In genomic region chr19:11738746-11739620, GRCh38 we compare ENCODE assay signal across 8 cellular contexts. TPM values are rescaled to one million over a fixed set of nuclear protein-coding genes. Genes with fewer than 3 reads are reported as not detected.
DNase-seq lines count a peak whose midpoint lies in the region; ATAC-seq and TF ChIP-seq lines count a peak whose summit lies in the region.

Gene ZNF823, minus strand, starts transcription at chr19:11738946. Its CDS starts 127 bp downstream, at chr19:11738819.

- in situ Hi-C loops in astrocyte of the cerebellum (cut with HindIII; ENCODE audit: low sequenced_read_pairs) = no loop called here

- intact Hi-C loops in vagina (cut with DNase I) = no loop called here

- H3K27ac ChIP-seq in vagina = peak within 1 kb of the TSS; percentile 91

- H3K4me1 ChIP-seq in vagina = peaks cover 34% of the 10 kb centered on the region

- TF ChIP-seq POLR2A in GM18505 (IDR thresholded peaks at IDR 0.05; ENCODE audit: borderline replicate concordance, extremely low read depth, insufficient read depth, insufficient read length) = peak; percentile 56
- TF ChIP-seq POLR2A in vagina (IDR thresholded peaks at IDR 0.05) = peak in 1 of 2 donors; percentile 76

- peak within 1 kb of the TSS; percentile 95 for H3K4me3 ChIP-seq in astrocyte of the cerebellum (ENCODE audit: low read depth, low read length)
- peak within 1 kb of the TSS; percentile 98 to 99 for H3K4me3 ChIP-seq in vagina

- no peaks in the 10 kb centered on the region for H3K9me3 ChIP-seq in vagina

- TF ChIP-seq CTCF in astrocyte of the cerebellum (IDR thresholded peaks at IDR 0.05; ENCODE audit: low read depth, low read length, missing control alignments) (no peak), vagina (IDR thresholded peaks at IDR 0.05) (peak in 1 of 3 experiments; percentile 17)

- H3K27me3 ChIP-seq in vagina = no peaks in the 10 kb centered on the region

- no peaks in the 10 kb centered on the region for H3K36me3 ChIP-seq in vagina

- DNase-seq in NCI-H187 (lab: John Stamatoyannopoulos, UW) (peak; percentile 87 to 94), T-helper 22 cell (ENCODE audit: low read depth) (peak; percentile 84), astrocyte of the cerebellum (ENCODE audit: low read depth) (peak; percentile 90), hepatic stellate cell (ENCODE audit: low spot score) (peak; percentile 93), putamen (ENCODE audit: low spot score) (peak; percentile 99), vagina (ENCODE audit: extremely low spot score in 2 of 2) (peak; percentile 99)

- ATAC-seq in GM18505 (IDR thresholded peaks at IDR 0.05; ENCODE audit: unreplicated experiment) = peak; percentile 94
- peak; percentile 89 for ATAC-seq in HG02943 (IDR thresholded peaks at IDR 0.05; ENCODE audit: low read depth, unreplicated experiment)

RNA-seq across cellular contexts. Expression of gene ZNF823, which starts in this region (rescaled TPM):
- total RNA-seq in vagina = 14.2 TPM

Comparison
In these comparisons a context has a peak if more than half of its experiments do, and no peak if none do; other contexts are left out.
1. Peak in every context shown above with its lines: DNase-seq, ATAC-seq, H3K4me3 ChIP-seq and H3K27ac ChIP-seq.